ENCODE assay signal across 8 cellular contexts in genomic region chr12:53378705-53379388, GRCh38. TPM values are rescaled to one million over a fixed set of nuclear protein-coding genes. Genes with fewer than 3 reads are reported as not detected.
DNase-seq lines count a peak whose midpoint lies in the region; ATAC-seq and TF ChIP-seq lines count a peak whose summit lies in the region.

No MANE protein-coding gene starts in this region.

- H3K27ac ChIP-seq in PC-9: peak overlapping the region; percentile 80
- peak overlapping the region; percentile 37 for H3K27ac ChIP-seq in foreskin keratinocyte
- peak overlapping the region; percentile 95 for H3K27ac ChIP-seq in suprapubic skin

- no peak for TF ChIP-seq EP300 in suprapubic skin (IDR thresholded peaks at IDR 0.05)

- H3K36me3 ChIP-seq in PC-9 (ENCODE audit: low read depth) (peaks cover 18% of the 10 kb centered on the region), suprapubic skin (peaks cover 20% of the 10 kb centered on the region)

- ATAC-seq in foreskin keratinocyte: no peak

- POLR2A ChIA-PET in PC-9 (lab: Charles Lee; ENCODE audit: unreplicated experiment): interaction anchor here (0.5 to 1.1 kb wide), 5 partner anchors 8 to 62 kb away, joined by 3 to 8 read pairs (median 3); no protein-coding TSS in a partner anchor
- POLR2A ChIA-PET in GM10248 (lab: Yijun Ruan, JAX): interaction anchor here (0.5 to 1.1 kb wide), 7 partner anchors 10 to 287 kb away, joined by 3 to 7 read pairs (median 4); partner anchors contain the start of genes AAAS and TARBP2

- H3K27me3 ChIP-seq in PC-9 (ENCODE audit: insufficient read depth, low read depth) (no peaks in the 10 kb centered on the region), foreskin keratinocyte (no peaks in the 10 kb centered on the region), suprapubic skin (no peaks in the 10 kb centered on the region)

- H4K20me1 ChIP-seq in PC-9 (ENCODE audit: insufficient read depth): no peaks in the 10 kb centered on the region; the same call in 1 of the 2 replicates

- H3K4me1 ChIP-seq in PC-9 (replicated peaks; ENCODE audit: insufficient read depth) (peaks cover 36% of the 10 kb centered on the region), foreskin keratinocyte (peaks cover 22% of the 10 kb centered on the region), suprapubic skin (peaks cover 41% of the 10 kb centered on the region)

- peak overlapping the region; percentile 76 for H3K4me3 ChIP-seq in PC-9
- H3K4me3 ChIP-seq in suprapubic skin: peak overlapping the region; percentile 55

- H3K9me3 ChIP-seq in PC-9 (ENCODE audit: insufficient read depth, low read depth): no peaks in the 10 kb centered on the region
- H3K9me3 ChIP-seq in suprapubic skin: no peaks in the 10 kb centered on the region

- TF ChIP-seq POLR2A in suprapubic skin (IDR thresholded peaks at IDR 0.05): no peak

- H3F3A ChIP-seq in PC-9 (ENCODE audit: insufficient read depth, low read depth): peaks cover 30% of the 10 kb centered on the region

- peak; percentile 34 for DNase-seq in NCI-H2107 treated with DMSO at 0.1 percent for 48 hours (lab: John Stamatoyannopoulos, UW; ENCODE audit: unreplicated experiment)
- DNase-seq in NCI-H2107 (lab: John Stamatoyannopoulos, UW): no peak
- no peak for DNase-seq in PC-9
- no peak for DNase-seq in foreskin keratinocyte
- DNase-seq in suprapubic skin (ENCODE audit: low spot score in 2 of 2): no peak
- no peak for DNase-seq in iPS-NIHi11 (ENCODE audit: low spot score)
- DNase-seq in GM10248 (ENCODE audit: extremely low spot score): no peak
- no peak for DNase-seq in ureter (ENCODE audit: low spot score)

- intact Hi-C loops in PC-9 (cut with micrococcal nuclease; ENCODE audit: unreplicated experiment): loop anchor here (2.0 kb wide), 1 partner anchor 58 kb away; the partner anchor contains the start of gene AAAS

- TSS peak; percentile 99 for BruUV-seq in PC-9 (replicated peaks; lab: Mats Ljungman, UMichigan)

- peak overlapping the region; percentile 92 for H3K4me2 ChIP-seq in PC-9

- CTCF ChIA-PET in PC-9 (lab: Charles Lee) (interaction anchor here (0.5 to 1.8 kb wide), 4 partner anchors 12 to 58 kb away, joined by 3 to 16 read pairs (median 6); no protein-coding TSS in a partner anchor), GM10248 (lab: Yijun Ruan, JAX) (interaction anchor here (1.0 to 5.4 kb wide), 8 partner anchors 26 to 165 kb away, joined by 3 to 30 read pairs (median 10); partner anchors contain the start of gene AAAS)

- no peaks in the 10 kb centered on the region for H3K9me2 ChIP-seq in PC-9 (ENCODE audit: insufficient read depth)

- H2AFZ ChIP-seq in PC-9: peak overlapping the region; percentile 85

- WGBS in suprapubic skin: 18% methylated on average over 15 of the region's 23 CpGs

- TF ChIP-seq CTCF in PC-9 (conservative IDR thresholded peaks at IDR 0.05): no peak
- no peak for TF ChIP-seq CTCF in foreskin keratinocyte (conservative IDR thresholded peaks at IDR 0.05)
- TF ChIP-seq CTCF in suprapubic skin (IDR thresholded peaks at IDR 0.05): no peak
- no peak for TF ChIP-seq CTCF in GM10248 (IDR thresholded peaks at IDR 0.05; ENCODE audit: control extremely low read depth, extremely low read depth, low read depth, missing control alignments)

- peaks cover 30% of the 10 kb centered on the region for H3K79me2 ChIP-seq in PC-9 (ENCODE audit: low read depth)

RNA-seq across cellular contexts. Expression of gene SP1, which starts 1.1 kb away (rescaled TPM):
- total RNA-seq in PC-9 (2021): 72.9 and 118 TPM in 2 replicates
- 44.7 and 45.3 TPM in 2 replicates for total RNA-seq in foreskin keratinocyte
- polyA plus RNA-seq in foreskin keratinocyte: 7.2 and 8.4 TPM in 2 replicates
- total RNA-seq in suprapubic skin: 100 to 1,000 TPM in 3 of 4 donors, 10 to 100 TPM in 1; 82.5 to 122 (median 111) TPM
- total RNA-seq in ureter: 104 TPM

RNA-seq across cellular contexts. Expression of gene SP7, which starts 42.7 kb away (rescaled TPM):
- not detected in 2 replicates for total RNA-seq in PC-9 (2021)
- not detected in 2 replicates for total RNA-seq in foreskin keratinocyte
- polyA plus RNA-seq in foreskin keratinocyte: not detected in 2 replicates
- total RNA-seq in suprapubic skin: not detected
- total RNA-seq in ureter: not detected

RNA-seq across cellular contexts. Expression of gene AMHR2, which starts 44.8 kb away (rescaled TPM):
- not detected in 2 replicates for total RNA-seq in PC-9 (2021)
- not detected in 2 replicates for total RNA-seq in foreskin keratinocyte
- polyA plus RNA-seq in foreskin keratinocyte: not detected in 2 replicates
- total RNA-seq in suprapubic skin: under 1 TPM in 1 of 4 donors, not detected in 3; 0.23 TPM
- total RNA-seq in ureter: not detected

RNA-seq across cellular contexts. Expression of gene AAAS, which starts 57.4 kb away (rescaled TPM):
- total RNA-seq in PC-9 (2021): 53.4 and 67.3 TPM in 2 replicates
- total RNA-seq in foreskin keratinocyte: 55.8 and 58.5 TPM in 2 replicates
- 58.8 and 62.8 TPM in 2 replicates for polyA plus RNA-seq in foreskin keratinocyte
- total RNA-seq in suprapubic skin: 10 to 100 TPM; 35.9 to 72.9 (median 52.5) TPM
- 44.1 TPM for total RNA-seq in ureter

Comparison
In these comparisons a context has a peak if more than half of its experiments do, and no peak if none do; other contexts are left out.
1. H3K27ac ChIP-seq: peak in every context shown above with its lines; median percentile 95 in suprapubic skin; 80 in PC-9; 37 in foreskin keratinocyte.